ENCODE assay signal across 9 cellular contexts in genomic region chr19:2428756-2429711, GRCh38. TPM values are rescaled to one million over a fixed set of nuclear protein-coding genes. Genes with fewer than 3 reads are reported as not detected.
A peak's percentile ranks its signal among the peaks of the same experiment; 100 is the strongest.
DNase-seq lines count a peak whose midpoint lies in the region; TF ChIP-seq lines count a peak whose summit lies in the region.
"Had no signal": no experiment of that assay in that cellular context is flagged by ENCODE, and none has a peak within 500 bp of the region (broad histone marks: within the 10 kb centered on the region; RNA-seq: fewer than 3 reads in every experiment).

No MANE protein-coding gene starts in this region.

- H3K4me1 ChIP-seq in BE2C = peaks cover 6% of the 10 kb centered on the region
- peaks cover 17% of the 10 kb centered on the region for H3K4me1 ChIP-seq in GM23248 (ENCODE audit: insufficient read depth)
- H3K4me1 ChIP-seq in colonic mucosa = peaks cover 17% of the 10 kb centered on the region
- H3K4me1 ChIP-seq in muscle layer of duodenum (ENCODE audit: control insufficient read depth in 1 of 2, insufficient read depth in 2 of 2, low read length in 2 of 2) = peaks cover 4 to 40% of the 10 kb centered on the region in 2 donors

- intact Hi-C loops in colonic mucosa (cut with DNase I) = no loop called here

- H4K20me1 ChIP-seq in GM23248 (ENCODE audit: insufficient read depth) = no peaks in the 10 kb centered on the region

- peaks cover 29% of the 10 kb centered on the region for H3K79me2 ChIP-seq in GM23248 (ENCODE audit: insufficient read depth)

- in situ Hi-C loops in GM23248 (cut with MboI) = no loop called here

- DNase-seq in BE2C = peak; percentile 63
- no peak for DNase-seq in GM23248
- no peak for DNase-seq in colonic mucosa
- no peak for DNase-seq in GM03348 (ENCODE audit: low spot score)
- DNase-seq in stimulated activated CD8-positive, alpha-beta memory T cell treated with anti-CD3 and anti-CD28 coated beads, Interleukin-4, amount 100 ng/mL, for 48 hours = no peak
- no peak for DNase-seq in 8988T
- DNase-seq in AML-193 (lab: John Stamatoyannopoulos, UW) = no peak
- DNase-seq: stimulated activated CD4-positive, alpha-beta T cell treated with anti-CD3 and anti-CD28 coated beads, Interleukin-2, amount 100 ng/mL, for 48 hours had no signal

- WGBS in GM23248 (ENCODE audit: low coverage in 1 of 2, low lambda C conversion rate in 2 of 2, missing lambda C conversion rate in 2 of 2), 2 experiments = 72 to 77% methylated on average over 32 of the region's 37 CpGs

- H3K27ac ChIP-seq in GM23248 (peak overlapping the region; percentile 92; the same call in 1 of the 2 replicates), colonic mucosa (peak overlapping the region; percentile 94), muscle layer of duodenum (ENCODE audit: low read length) (no peak overlapping the region)

- H2AFZ ChIP-seq in GM23248 = no peak overlapping the region

- H3K4me3 ChIP-seq in BE2C (ENCODE audit: low read depth, low read length) = peak overlapping the region; percentile 88
- H3K4me3 ChIP-seq in GM23248 = no peak overlapping the region
- no peak overlapping the region for H3K4me3 ChIP-seq in colonic mucosa
- peak overlapping the region; percentile 83 to 96 for H3K4me3 ChIP-seq in muscle layer of duodenum (ENCODE audit: low read depth in 1 of 2, low read length in 2 of 2)

- TF ChIP-seq CTCF in BE2C (IDR thresholded peaks at IDR 0.05; ENCODE audit: low read depth, low read length) = no peak
- TF ChIP-seq CTCF in colonic mucosa (IDR thresholded peaks at IDR 0.05) = no peak

- peak overlapping the region; percentile 70 for H3K4me2 ChIP-seq in GM23248 (ENCODE audit: unreplicated experiment)

- H3K27me3 ChIP-seq in BE2C (no peaks in the 10 kb centered on the region), GM23248 (replicated peaks; ENCODE audit: insufficient read depth) (no peaks in the 10 kb centered on the region), colonic mucosa (no peaks in the 10 kb centered on the region), muscle layer of duodenum (ENCODE audit: low read depth, low read length) (no peaks in the 10 kb centered on the region)

- H3K9me3 ChIP-seq in BE2C (no peaks in the 10 kb centered on the region), GM23248 (ENCODE audit: low read depth) (no peaks in the 10 kb centered on the region), colonic mucosa (no peaks in the 10 kb centered on the region), muscle layer of duodenum (ENCODE audit: control insufficient read depth in 1 of 2, low read length in 2 of 2) (no peaks in the 10 kb centered on the region)

- H3K9ac ChIP-seq in GM23248 (peak overlapping the region; percentile 96), colonic mucosa (ENCODE audit: low read depth in 2 of 2, low read length in 2 of 2) (peak overlapping the region in 1 of 2 donors; percentile 93)

- H3K36me3 ChIP-seq in BE2C (peaks cover 42% of the 10 kb centered on the region), GM23248 (ENCODE audit: low read depth) (no peaks in the 10 kb centered on the region), colonic mucosa (no peaks in the 10 kb centered on the region), muscle layer of duodenum (ENCODE audit: control insufficient read depth in 1 of 2, insufficient read depth in 2 of 2, low read length in 2 of 2) (peaks cover 3 to 21% of the 10 kb centered on the region in 2 donors)

- peaks cover 16% of the 10 kb centered on the region; the same call in 1 of the 2 replicates for H3F3A ChIP-seq in GM23248 (ENCODE audit: insufficient read depth)

- no peaks in the 10 kb centered on the region for H3K9me2 ChIP-seq in GM23248 (ENCODE audit: insufficient read depth)

RNA-seq across cellular contexts. Expression of gene TIMM13, which starts 1.6 kb away (rescaled TPM):
- 1,450 TPM for polyA plus RNA-seq in BE2C (2012; ENCODE audit: insufficient read depth, insufficient read length, low read depth)
- total RNA-seq in GM23248 (2014; rRNA removed; shearing (Covaris generic)) = 56.4 and 57.6 TPM in 2 replicates
- polyA plus RNA-seq in GM23248 (2016; fragmentation: Nextera tagmentation; extraction: Ambion mirVana) = 143 and 161 TPM in 2 replicates
- total RNA-seq in colonic mucosa = 100 to 1,000 TPM; 100 to 252 TPM

RNA-seq across cellular contexts. Expression of gene LMNB2, which starts 27.7 kb away (rescaled TPM):
- 111 TPM for polyA plus RNA-seq in BE2C (2012; ENCODE audit: insufficient read depth, insufficient read length, low read depth)
- total RNA-seq in GM23248 (2014; rRNA removed; shearing (Covaris generic)) = 93.7 and 119 TPM in 2 replicates
- polyA plus RNA-seq in GM23248 (2016; fragmentation: Nextera tagmentation; extraction: Ambion mirVana) = 25.2 and 25.9 TPM in 2 replicates
- total RNA-seq in colonic mucosa = 100 to 1,000 TPM in 1 of 2 donors, 10 to 100 TPM in 1; 35.6 to 186 TPM

RNA-seq across cellular contexts. Expression of gene GADD45B, which starts 46.9 kb away (rescaled TPM):
- polyA plus RNA-seq in BE2C (2012; ENCODE audit: insufficient read depth, insufficient read length, low read depth) = 18.1 TPM
- 89.7 TPM in 2 replicates for total RNA-seq in GM23248 (2014; rRNA removed; shearing (Covaris generic))
- 95.0 and 96.1 TPM in 2 replicates for polyA plus RNA-seq in GM23248 (2016; fragmentation: Nextera tagmentation; extraction: Ambion mirVana)
- 10 to 100 TPM; 17.5 to 21.6 TPM for total RNA-seq in colonic mucosa

Comparison
In these comparisons a context has a peak if more than half of its experiments do, and no peak if none do; other contexts are left out.
1. H3K4me3 ChIP-seq: peak in BE2C (single experiment) and muscle layer of duodenum (2 of 2); none in GM23248 (single experiment) and colonic mucosa (single experiment).